Comparison of ENCODE assay signal across 2 cellular contexts in genomic region chr18:70433001-70433400, GRCh38.
TF ChIP-seq lines count a peak whose summit lies in the region.

No MANE protein-coding gene starts in this region.

TF ChIP-seq in H1, 55 proteins besides CTCF, POLR2A, EP300 and RAD21:
- no peak for TF ChIP-seq KDM5A (IDR thresholded peaks at IDR 0.05; ENCODE audit: low read length)
- no peak for TF ChIP-seq SIX5 (IDR thresholded peaks at IDR 0.05; ENCODE audit: low read depth, low read length)
- TF ChIP-seq KDM4A (IDR thresholded peaks at IDR 0.05; ENCODE audit: low read depth, low read length, severe bottlenecking), result no peak
- no peak for TF ChIP-seq EGR1 (IDR thresholded peaks at IDR 0.05; ENCODE audit: borderline replicate concordance, low read depth, low read length)
- no peak for TF ChIP-seq MAFK (IDR thresholded peaks at IDR 0.05; ENCODE audit: low read depth, low read length)
- TF ChIP-seq PHF8 (conservative IDR thresholded peaks at IDR 0.05; ENCODE audit: low read depth, low read length), result no peak

TF ChIP-seq in GM23338, 12 proteins besides CTCF, POLR2A, EP300 and RAD21:
- TF ChIP-seq ZNF331 (CRISPR knock-in tag; IDR thresholded peaks at IDR 0.05; ENCODE audit: low read depth), result no peak
- no peak for TF ChIP-seq EZH2 (IDR thresholded peaks at IDR 0.05; ENCODE audit: low read depth, unreplicated experiment)
- no peak for TF ChIP-seq ZNF462 (CRISPR knock-in tag; IDR thresholded peaks at IDR 0.05)
TF ChIP-seq in GM23338: peak in this region for 0.
